Comparison of ENCODE assay signal across 8 cellular contexts in the genomic region with DNA sequence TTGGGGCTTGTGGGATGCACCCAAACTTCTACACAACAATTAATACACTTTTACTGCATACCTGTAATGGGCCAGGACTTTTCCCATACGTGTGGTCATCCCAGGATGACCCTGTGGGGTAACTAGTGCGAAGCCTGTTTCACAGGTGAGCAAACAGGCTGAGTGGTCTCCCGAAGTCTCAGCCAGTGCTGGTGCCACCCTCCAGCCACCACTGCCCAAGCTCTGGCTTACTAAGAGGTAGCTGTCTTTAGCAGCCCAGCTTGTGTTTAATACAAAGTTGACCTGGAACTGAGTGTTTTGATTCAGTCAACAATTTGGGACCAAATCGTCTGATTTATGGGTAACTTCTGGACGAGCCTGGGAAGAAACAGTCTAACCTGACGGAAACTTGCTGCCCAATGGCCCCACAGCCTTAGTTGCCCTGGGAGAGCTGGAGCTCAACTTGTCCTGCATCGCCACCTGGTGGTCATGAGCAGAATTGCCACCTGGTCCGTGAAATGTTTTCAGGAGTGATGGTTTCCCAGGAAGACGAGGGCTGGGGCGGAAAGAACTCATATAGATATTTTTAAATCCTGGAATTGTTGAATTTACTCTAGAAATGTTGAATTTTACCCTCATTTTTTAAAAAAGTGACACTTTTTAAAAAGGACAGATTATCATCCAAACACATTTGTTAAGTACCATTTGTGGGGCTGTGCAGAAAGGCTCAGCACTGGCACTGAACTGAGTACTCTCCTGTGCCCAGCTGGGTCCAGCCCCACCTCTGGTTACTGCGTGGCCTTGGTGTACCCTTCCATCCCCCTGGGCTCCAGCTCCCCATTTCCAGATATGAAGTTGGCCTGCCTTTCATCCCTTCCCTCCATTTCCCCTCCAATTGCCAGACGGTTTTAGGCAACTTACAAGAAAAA.
DNase-seq lines count a peak whose midpoint lies in the region; ATAC-seq, FAIRE-seq and TF ChIP-seq lines count a peak whose summit lies in the region.

No MANE protein-coding gene starts in this region.

- H3K4me1 ChIP-seq in A549 (peaks cover 38% of the 10 kb centered on the region), hepatocyte (ENCODE audit: insufficient read depth) (peaks cover 18% of the 10 kb centered on the region)

- H2AFZ ChIP-seq in hepatocyte = no peak overlapping the region

- peak; percentile 77 to 89 for DNase-seq in A549 (ENCODE audit: low read depth in 1 of 2, low spot score in 1 of 2)
- peak; percentile 86 for DNase-seq in GM13976 (ENCODE audit: low spot score)
- peak; percentile 69 for DNase-seq in NCI-H1092 (lab: John Stamatoyannopoulos, UW)
- peak; percentile 63 for DNase-seq in T1000 (lab: John Stamatoyannopoulos, UW)
- peak; percentile 72 for DNase-seq in astrocyte of the cerebellum (ENCODE audit: low read depth)
- DNase-seq in hepatocyte (ENCODE audit: low spot score) = peak; percentile 90
- peak; percentile 45 for DNase-seq in skeletal muscle cell (ENCODE audit: low read depth)

- H3K36me3 ChIP-seq in hepatocyte (replicated peaks; ENCODE audit: insufficient read depth, low read depth) = no peaks in the 10 kb centered on the region

- TF ChIP-seq POLR2A in A549 (IDR thresholded peaks at IDR 0.05; ENCODE audit: low read length) = no peak

- POLR2A ChIA-PET in A549 (lab: Yijun Ruan, JAX) = interaction anchor here (1.0 to 1.2 kb wide), 2 partner anchors 194 to 234 kb away, joined by 3 to 7 read pairs; no protein-coding TSS in a partner anchor

- no peak for FAIRE-seq in A549 (lab: Jason Lieb, UNC)

- peak overlapping the region; percentile 58 to 80 for H3K27ac ChIP-seq in A549
- H3K27ac ChIP-seq in hepatocyte = no peak overlapping the region

- peak overlapping the region; percentile 44; the same call in 2 of the 3 replicates for H3K4me2 ChIP-seq in A549
- H3K4me2 ChIP-seq in hepatocyte = no peak overlapping the region

- H4K20me1 ChIP-seq in hepatocyte (ENCODE audit: insufficient read depth, poor library complexity, severe bottlenecking) = no peaks in the 10 kb centered on the region

- H3K9me2 ChIP-seq in hepatocyte (replicated peaks; ENCODE audit: insufficient read depth) = no peaks in the 10 kb centered on the region

- peak; percentile 99 to 100 for TF ChIP-seq RAD21 in A549 (conservative IDR thresholded peaks at IDR 0.05 in 1 of 2, IDR thresholded peaks at IDR 0.05 in 1 of 2)

- TF ChIP-seq CTCF in A549 (IDR thresholded peaks at IDR 0.05) = peak; percentile 96
- TF ChIP-seq CTCF in GM13976 (IDR thresholded peaks at IDR 0.05; ENCODE audit: borderline replicate concordance, control extremely low read depth, extremely low read depth, insufficient read depth, missing control alignments) = peak; percentile 93
- peak; percentile 89 for TF ChIP-seq CTCF in astrocyte of the cerebellum (IDR thresholded peaks at IDR 0.05; ENCODE audit: low read depth, low read length, missing control alignments)
- TF ChIP-seq CTCF in hepatocyte (IDR thresholded peaks at IDR 0.05; ENCODE audit: poor library complexity) = peak; percentile 97

- ATAC-seq in A549 (peak; percentile 57 to 83; a peak in 5 of 6 replicates), GM21360 (IDR thresholded peaks at IDR 0.05; ENCODE audit: unreplicated experiment) (no peak)

- H3K27me3 ChIP-seq in hepatocyte = no peaks in the 10 kb centered on the region

- no peak for TF ChIP-seq EP300 in A549 (IDR thresholded peaks at IDR 0.05)

- H3K4me3 ChIP-seq in A549 = no peak overlapping the region
- H3K4me3 ChIP-seq in astrocyte of the cerebellum (ENCODE audit: low read depth, low read length) = no peak overlapping the region
- H3K4me3 ChIP-seq in hepatocyte = no peak overlapping the region
- H3K4me3 ChIP-seq in skeletal muscle cell (ENCODE audit: low read depth, low read length) = no peak overlapping the region

- H3K9me3 ChIP-seq in A549 (no peaks in the 10 kb centered on the region), hepatocyte (ENCODE audit: low read depth) (no peaks in the 10 kb centered on the region)

- CTCF ChIA-PET in A549 (lab: Yijun Ruan, JAX) = interaction anchor here (0.6 to 23.8 kb wide), 73 partner anchors 8 to 1567 kb away, joined by 3 to 664 read pairs (median 5); a partner anchor contains a TSS

- 28% methylated on average over 12 of the region's 12 CpGs for WGBS in A549 (ENCODE audit: missing lambda C conversion rate)
- 39% methylated on average over 12 of the region's 12 CpGs for WGBS in hepatocyte (ENCODE audit: low lambda C conversion rate, missing lambda C conversion rate)

- in situ Hi-C loops in GM13976 (cut with MboI; ENCODE audit: low sequenced_read_pairs, unreplicated experiment) = loop anchor here (10.0 kb wide), 1 partner anchor 237 kb away; no protein-coding TSS in a partner anchor
- in situ Hi-C loops in astrocyte of the cerebellum (cut with HindIII; ENCODE audit: low sequenced_read_pairs) = no loop called here

- H3K79me2 ChIP-seq in hepatocyte = no peaks in the 10 kb centered on the region

TF ChIP-seq in A549, 52 proteins besides CTCF, POLR2A, EP300 and RAD21:
- TF ChIP-seq, protein P1, sequence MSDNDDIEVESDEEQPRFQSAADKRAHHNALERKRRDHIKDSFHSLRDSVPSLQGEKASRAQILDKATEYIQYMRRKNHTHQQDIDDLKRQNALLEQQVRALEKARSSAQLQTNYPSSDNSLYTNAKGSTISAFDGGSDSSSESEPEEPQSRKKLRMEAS (IDR thresholded peaks at IDR 0.05) = 0 out of 2 replicates have a peak, but pooled peaks have one; percentile 18
- TF ChIP-seq JUNB (IDR thresholded peaks at IDR 0.05) (no peak), SMC3 (IDR thresholded peaks at IDR 0.05) (peak; percentile 99), MYC (IDR thresholded peaks at IDR 0.05; ENCODE audit: borderline replicate concordance, low read length) (no peak), KDM5A (IDR thresholded peaks at IDR 0.05) (no peak), ESRRA (IDR thresholded peaks at IDR 0.05; ENCODE audit: borderline replicate concordance, low read length) (0 out of 2 replicates have a peak, but pooled peaks have one; percentile 34)
- TF ChIP-seq, protein P2, sequence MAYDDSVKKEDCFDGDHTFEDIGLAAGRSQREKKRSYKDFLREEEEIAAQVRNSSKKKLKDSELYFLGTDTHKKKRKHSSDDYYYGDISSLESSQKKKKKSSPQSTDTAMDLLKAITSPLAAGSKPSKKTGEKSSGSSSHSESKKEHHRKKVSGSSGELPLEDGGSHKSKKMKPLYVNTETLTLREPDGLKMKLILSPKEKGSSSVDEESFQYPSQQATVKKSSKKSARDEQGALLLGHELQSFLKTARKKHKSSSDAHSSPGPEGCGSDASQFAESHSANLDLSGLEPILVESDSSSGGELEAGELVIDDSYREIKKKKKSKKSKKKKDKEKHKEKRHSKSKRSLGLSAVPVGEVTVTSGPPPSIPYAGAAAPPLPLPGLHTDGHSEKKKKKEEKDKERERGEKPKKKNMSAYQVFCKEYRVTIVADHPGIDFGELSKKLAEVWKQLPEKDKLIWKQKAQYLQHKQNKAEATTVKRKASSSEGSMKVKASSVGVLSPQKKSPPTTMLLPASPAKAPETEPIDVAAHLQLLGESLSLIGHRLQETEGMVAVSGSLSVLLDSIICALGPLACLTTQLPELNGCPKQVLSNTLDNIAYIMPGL (CRISPR knock-in tag; IDR thresholded peaks at IDR 0.05; ENCODE audit: borderline replicate concordance) = no peak
